ENCODE assay signal across 17 cellular contexts in the genomic region with DNA sequence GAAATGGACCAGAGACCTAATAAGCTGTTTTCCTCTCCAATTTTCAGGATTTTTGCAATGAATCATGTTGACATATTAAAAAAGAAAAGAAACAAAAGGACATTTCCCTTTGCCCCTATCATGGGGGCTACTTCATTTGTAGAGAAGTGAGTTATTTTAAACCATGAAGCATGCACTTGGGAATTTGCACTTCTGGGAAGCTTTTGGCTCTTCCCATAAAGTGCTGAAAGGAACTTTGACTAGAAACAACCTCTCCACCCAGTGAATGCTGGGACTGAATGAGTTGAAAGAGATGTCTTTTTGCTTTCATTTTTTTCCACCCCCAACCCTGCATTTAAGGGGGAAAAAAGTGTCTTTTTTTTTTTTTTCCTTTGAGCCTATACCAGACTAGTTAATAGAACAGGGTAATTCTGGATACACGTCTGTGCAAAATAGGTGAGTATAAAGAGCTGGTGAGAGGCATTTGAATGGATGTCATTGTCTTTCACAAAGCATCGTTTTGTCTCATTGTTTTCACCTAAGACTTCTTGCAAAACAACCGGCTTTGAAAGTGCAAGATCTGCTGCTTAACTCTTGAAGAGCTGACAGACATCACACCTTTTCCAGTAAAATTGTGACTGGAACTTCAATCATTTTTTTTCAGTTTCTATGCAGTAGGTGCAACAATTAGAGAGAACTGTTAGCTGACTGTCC.
"Had no signal": no experiment of that assay in that cellular context is flagged by ENCODE, and none has a peak within 500 bp of the region (broad histone marks: within the 10 kb centered on the region; RNA-seq: fewer than 3 reads in every experiment).

No MANE protein-coding gene starts in this region.

- H3K79me2 ChIP-seq: hepatocyte had no signal

- H3K4me1 ChIP-seq: stomach, testis had no signal

- H3K27ac Mint-ChIP-seq: activated CD4-positive, alpha-beta T cell treated with anti-CD3 and anti-CD28 coated beads, Interleukin-2, amount 10 ng/mL, durations not matched to agents 7 days and 5 days; activated naive CD4-positive, alpha-beta T cell treated with anti-CD3 and anti-CD28 coated beads, Interleukin-2, amount 50 U/mL, for 24 hours; effector memory CD8-positive, alpha-beta T cell; nephron progenitor cell; type B pancreatic cell had no signal

- H3K27me3 ChIP-seq: hepatocyte, stomach, testis had no signal

- H3K27ac ChIP-seq: hepatocyte, stomach, testis had no signal

- H3K27me3 Mint-ChIP-seq: effector memory CD8-positive, alpha-beta T cell had no signal

- H3K9me3 ChIP-seq: testis had no signal

- H3K4me3 ChIP-seq: hepatocyte, stomach, testis had no signal

- H3K4me2 ChIP-seq: hepatocyte had no signal

- DNase-seq: activated CD4-positive, alpha-beta T cell treated with anti-CD3 and anti-CD28 coated beads, Interleukin-2, amount 10 ng/mL, durations not matched to agents 7 days and 5 days; activated gamma-delta T cell; effector memory CD8-positive, alpha-beta T cell; kidney; mammary epithelial cell; midbrain; nephron progenitor cell; retina; stimulated activated CD4-positive, alpha-beta T cell treated with anti-CD3 and anti-CD28 coated beads, Interleukin-15, amount 100 ng/mL, for 24 hours; stimulated activated CD4-positive, alpha-beta T cell treated with anti-CD3 and anti-CD28 coated beads, Interleukin-2, amount 100 ng/mL, for 48 hours; stomach; T1000; testis had no signal

- H3K36me3 Mint-ChIP-seq: type B pancreatic cell had no signal

- H3K4me3 Mint-ChIP-seq: activated CD4-positive, alpha-beta T cell treated with anti-CD3 and anti-CD28 coated beads, Interleukin-2, amount 10 ng/mL, durations not matched to agents 7 days and 5 days; activated naive CD4-positive, alpha-beta T cell treated with anti-CD3 and anti-CD28 coated beads, Interleukin-2, amount 50 U/mL, for 24 hours; effector memory CD8-positive, alpha-beta T cell; nephron progenitor cell; type B pancreatic cell had no signal

- H2AFZ ChIP-seq: hepatocyte had no signal

- ATAC-seq: effector memory CD8-positive, alpha-beta T cell; left lobe of liver had no signal

- H3K36me3 ChIP-seq: stomach had no signal
